ENCODE assay signal across 8 cellular contexts in genomic region chr11:63906585-63906984, GRCh38. TPM values are rescaled to one million over a fixed set of nuclear protein-coding genes. Genes with fewer than 3 reads are reported as not detected.
DNase-seq lines count a peak whose midpoint lies in the region; ATAC-seq, FAIRE-seq and TF ChIP-seq lines count a peak whose summit lies in the region.

No MANE protein-coding gene starts in this region.

- POLR2A ChIA-PET in A673 (lab: Charles Lee; ENCODE audit: low non-redundant PET), result no interaction called here

- no peak for FAIRE-seq in HTR-8/SVneo (lab: Jason Lieb, UNC)

- peaks cover 41% of the 10 kb centered on the region for H3K36me3 ChIP-seq in A673 (ENCODE audit: insufficient read depth, low read length, poor library complexity, severe bottlenecking)
- peaks cover 55% of the 10 kb centered on the region for H3K36me3 ChIP-seq in HUES6 (ENCODE audit: control insufficient read depth, insufficient read depth, low read length)

- no TSS peak for BruUV-seq in A673 (replicated peaks; lab: Mats Ljungman, UMichigan)

- TF ChIP-seq CTCF in A673 (conservative IDR thresholded peaks at IDR 0.05; ENCODE audit: low read depth, low read length), result peak; percentile 42; the same call in 1 of the 2 replicates

- H3K9me3 ChIP-seq in A673 (ENCODE audit: low read depth, low read length, poor library complexity, severe bottlenecking) (no peaks in the 10 kb centered on the region), HUES6 (ENCODE audit: control insufficient read depth, insufficient read depth, low read depth, low read length) (no peaks in the 10 kb centered on the region)

- H3K4me3 ChIP-seq in A673 (ENCODE audit: low read depth, low read length, poor library complexity, severe bottlenecking) (no peak overlapping the region), HUES6 (ENCODE audit: low read depth, low read length) (no peak overlapping the region)

- DNase-seq in A673 (ENCODE audit: low spot score) (peak; percentile 51), iPS-NIHi11 (ENCODE audit: low spot score) (peak; percentile 73), HTR-8/SVneo (ENCODE audit: insufficient read length, low spot score) (no peak), NCI-H1694 (lab: John Stamatoyannopoulos, UW) (no peak)
- peak; percentile 68 for DNase-seq in activated CD8-positive, alpha-beta memory T cell treated with anti-CD3 and anti-CD28 coated beads, Interleukin-2, amount 50 U/mL, for 48 hours

- CTCF ChIA-PET in A673 (lab: Charles Lee), result interaction anchor here (0.6 to 1.4 kb wide), 4 partner anchors 68 to 836 kb away, joined by 3 to 4 read pairs (median 4); partner anchors contain the start of gene MARK2

- ATAC-seq in GM21786 (IDR thresholded peaks at IDR 0.05; ENCODE audit: unreplicated experiment) (no peak), HG03045 (IDR thresholded peaks at IDR 0.05; ENCODE audit: unreplicated experiment) (no peak)

- intact Hi-C loops in A673 (cut with micrococcal nuclease; ENCODE audit: unreplicated experiment), result loop anchor here (1.0 kb wide), 1 partner anchor 69 kb away; no protein-coding TSS in a partner anchor

- no peak overlapping the region for H3K9ac ChIP-seq in HUES6 (ENCODE audit: low read length)

- peaks cover 10% of the 10 kb centered on the region for H3K4me1 ChIP-seq in A673 (ENCODE audit: insufficient read depth, low read length, poor library complexity, severe bottlenecking)
- peaks cover 47% of the 10 kb centered on the region for H3K4me1 ChIP-seq in HUES6 (ENCODE audit: control insufficient read depth, insufficient read depth, low read length)

- H3K27ac ChIP-seq in A673 (ENCODE audit: low read depth, low read length, poor library complexity, severe bottlenecking), result no peak overlapping the region
- H3K27ac ChIP-seq in HUES6 (ENCODE audit: low read depth, low read length), result peak overlapping the region; percentile 41; the same call in 1 of the 2 replicates

- H3K27me3 ChIP-seq in A673 (replicated peaks; ENCODE audit: insufficient read depth, low read depth, low read length, poor library complexity), result no peaks in the 10 kb centered on the region
- no peaks in the 10 kb centered on the region for H3K27me3 ChIP-seq in HUES6 (ENCODE audit: control insufficient read depth, insufficient read depth, low read length)

RNA-seq across cellular contexts. Expression of gene RCOR2, which starts 10.4 kb away (rescaled TPM):
- total RNA-seq in A673 (2021), result 3.9 and 7.6 TPM in 2 replicates

RNA-seq across cellular contexts. Expression of gene NAA40, which starts 32.2 kb away (rescaled TPM):
- 44.8 and 51.2 TPM in 2 replicates for total RNA-seq in A673 (2021)

Comparison
In these comparisons a context has a peak if more than half of its experiments do, and no peak if none do; other contexts are left out.
1. DNase-seq: peak in A673 (single experiment), activated CD8-positive, alpha-beta memory T cell treated with anti-CD3 and anti-CD28 coated beads, Interleukin-2, amount 50 U/mL, for 48 hours (single experiment) and iPS-NIHi11 (single experiment); none in HTR-8/SVneo (single experiment) and NCI-H1694 (single experiment).